Comparison of ENCODE assay signal across 22 cellular contexts in the genomic region with DNA sequence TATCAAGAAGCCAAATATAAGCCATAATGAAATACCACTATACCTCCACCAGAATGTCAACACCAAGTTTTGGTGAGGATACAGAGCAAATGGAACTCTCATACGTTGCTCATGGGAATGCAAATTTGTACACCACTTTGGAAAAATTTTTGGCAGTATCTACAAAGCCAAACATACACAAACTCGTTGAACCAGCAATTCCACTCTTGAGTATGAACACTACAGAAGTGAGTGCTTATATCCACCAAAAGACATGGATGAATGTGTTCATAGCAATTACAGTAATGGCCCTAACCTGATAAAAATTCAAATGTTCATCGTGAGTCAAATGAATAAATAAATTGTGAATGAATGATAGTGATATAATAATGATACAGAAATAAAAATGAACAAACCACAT. TPM values are rescaled to one million over a fixed set of nuclear protein-coding genes. Genes with fewer than 3 reads are reported as not detected.
DNase-seq lines count a peak whose midpoint lies in the region; ATAC-seq and TF ChIP-seq lines count a peak whose summit lies in the region.
"Had no signal": no experiment of that assay in that cellular context is flagged by ENCODE, and none has a peak within 500 bp of the region (broad histone marks: within the 10 kb centered on the region; RNA-seq: fewer than 3 reads in every experiment).

No MANE protein-coding gene starts in this region.

- H3K27ac ChIP-seq in PC-3 (ENCODE audit: low read length) = 0 out of 2 replicates have a peak overlapping the region, but pooled peaks have one; percentile 9
- H3K27ac ChIP-seq in lung (ENCODE audit: low read depth in 1 of 2, low read length in 1 of 2) = no peak overlapping the region
- H3K27ac ChIP-seq: BLaER1, HL-60, SJSA1 had no signal

- no peak overlapping the region for H3K9ac ChIP-seq in PC-3 (ENCODE audit: low read length)
- H3K9ac ChIP-seq: BLaER1 had no signal

- H3K36me3 Mint-ChIP-seq in T-helper 2 cell treated with Interferon-gamma antibody and Interleukin-4, amounts not matched to agents 5 μg/mL and 100 μg/mL, for 36 hours (ENCODE audit: low read depth) = no peaks in the 10 kb centered on the region

- ATAC-seq in PC-3 (peak; percentile 74), lung (ENCODE audit: insufficient read depth, low FRiP score) (peak; percentile 27)

- H2AFZ ChIP-seq in PC-3 (ENCODE audit: low read length) = no peak overlapping the region

- H3K36me3 ChIP-seq in PC-3 (ENCODE audit: low read depth, low read length) (no peaks in the 10 kb centered on the region), lung (ENCODE audit: control insufficient read depth in 2 of 2, insufficient read depth in 2 of 2, low read length in 2 of 2) (no peaks in the 10 kb centered on the region)
- H3K36me3 ChIP-seq: SJSA1 had no signal

- no peaks in the 10 kb centered on the region for H4K20me1 ChIP-seq in PC-3 (ENCODE audit: low read length)
- H4K20me1 ChIP-seq: BLaER1 had no signal

- no TSS peak for BruUV-seq in PC-3 (replicated peaks; lab: Mats Ljungman, UMichigan)

- 0 out of 2 replicates have a peak overlapping the region, but pooled peaks have one; percentile 0 for H3K4me2 ChIP-seq in PC-3 (ENCODE audit: low read length)
- H3K4me2 ChIP-seq: BLaER1 had no signal

- CTCF ChIA-PET in PC-3 (lab: Charles Lee) = no interaction called here

- no peak overlapping the region for H3K4me3 Mint-ChIP-seq in T-helper 2 cell treated with Interferon-gamma antibody and Interleukin-4, amounts not matched to agents 5 μg/mL and 100 μg/mL, for 36 hours

- H3K27ac Mint-ChIP-seq in T-helper 2 cell treated with Interferon-gamma antibody and Interleukin-4, amounts not matched to agents 5 μg/mL and 100 μg/mL, for 36 hours = no peak overlapping the region
- H3K27ac Mint-ChIP-seq: CD4-positive, CD25-positive, alpha-beta regulatory T cell had no signal

- intact Hi-C loops in PC-3 (cut with micrococcal nuclease) = no loop called here

- H3K4me1 ChIP-seq in PC-3 (ENCODE audit: insufficient read depth, low read length) (peaks cover 16% of the 10 kb centered on the region), lung (ENCODE audit: control insufficient read depth in 2 of 2, insufficient read depth in 2 of 2, low read length in 2 of 2) (no peaks in the 10 kb centered on the region)
- H3K4me1 ChIP-seq: BLaER1, SJSA1 had no signal

- no peaks in the 10 kb centered on the region for H3K79me2 ChIP-seq in PC-3 (ENCODE audit: low read length)

- no peaks in the 10 kb centered on the region for H3K9me3 ChIP-seq in PC-3 (ENCODE audit: low read length)
- H3K9me3 ChIP-seq in lung (ENCODE audit: control insufficient read depth in 2 of 2, insufficient read depth in 1 of 2, low read length in 1 of 2) = no peaks in the 10 kb centered on the region
- H3K9me3 ChIP-seq: SJSA1 had no signal

- H3K27me3 Mint-ChIP-seq in T-helper 2 cell treated with Interferon-gamma antibody and Interleukin-4, amounts not matched to agents 5 μg/mL and 100 μg/mL, for 36 hours (ENCODE audit: low read depth) = no peaks in the 10 kb centered on the region
- H3K27me3 Mint-ChIP-seq: CD4-positive, CD25-positive, alpha-beta regulatory T cell had no signal

- DNase-seq in DMS53 (lab: John Stamatoyannopoulos, UW) = peak; percentile 75
- peak; percentile 78 for DNase-seq in LNCaP clone FGC (ENCODE audit: low read depth)
- peak; percentile 92 for DNase-seq in PC-3
- no peak for DNase-seq in lung (ENCODE audit: low spot score)
- DNase-seq in T-helper 2 cell treated with Interferon-gamma antibody and Interleukin-4, amounts not matched to agents 5 μg/mL and 100 μg/mL, for 36 hours (ENCODE audit: low spot score) = no peak
- DNase-seq in NCI-H187 (lab: John Stamatoyannopoulos, UW) = no peak
- DNase-seq in occipital lobe (lab: John Stamatoyannopoulos, UW) = no peak
- DNase-seq: CD4-positive, CD25-positive, alpha-beta regulatory T cell; GF-D8; HCEC 1CT; NCI-H2081 treated with DMSO at 0.1 percent for 48 hours; NCI-H446; NCI-H524 treated with DMSO at 0.1 percent for 48 hours; Right ventricle myocardium superior; RPMI8226 had no signal

- H3K27me3 ChIP-seq in PC-3 (ENCODE audit: low read length) (no peaks in the 10 kb centered on the region), lung (ENCODE audit: control insufficient read depth, insufficient read depth) (no peaks in the 10 kb centered on the region)
- H3K27me3 ChIP-seq: BLaER1, SJSA1 had no signal

- POLR2A ChIA-PET in PC-3 (lab: Charles Lee; ENCODE audit: unreplicated experiment) = no interaction called here

- no peak for TF ChIP-seq CTCF in LNCaP clone FGC (IDR thresholded peaks at IDR 0.05; ENCODE audit: control insufficient read depth, extremely low read depth, insufficient read depth)
- no peak for TF ChIP-seq CTCF in PC-3 (conservative IDR thresholded peaks at IDR 0.05; ENCODE audit: low read depth, low read length)
- no peak for TF ChIP-seq CTCF in lung (IDR thresholded peaks at IDR 0.05; ENCODE audit: control extremely low read depth, extremely low read depth)

- H3K4me1 Mint-ChIP-seq in T-helper 2 cell treated with Interferon-gamma antibody and Interleukin-4, amounts not matched to agents 5 μg/mL and 100 μg/mL, for 36 hours (ENCODE audit: low read depth) = peaks cover 2% of the 10 kb centered on the region
- H3K4me1 Mint-ChIP-seq: CD4-positive, CD25-positive, alpha-beta regulatory T cell had no signal

- H3K9me3 Mint-ChIP-seq in T-helper 2 cell treated with Interferon-gamma antibody and Interleukin-4, amounts not matched to agents 5 μg/mL and 100 μg/mL, for 36 hours = no peaks in the 10 kb centered on the region

- 70 to 71% methylated on average over 3 of the region's 3 CpGs for WGBS in lung, 2 donors

- H3K4me3 ChIP-seq in LNCaP clone FGC (ENCODE audit: low read depth, low read length) (no peak overlapping the region), PC-3 (ENCODE audit: low read length) (no peak overlapping the region), lung (no peak overlapping the region)
- H3K4me3 ChIP-seq: BLaER1, SJSA1 had no signal

- no peaks in the 10 kb centered on the region for H3K9me2 ChIP-seq in PC-3 (replicated peaks; ENCODE audit: low read length)

- H3F3A ChIP-seq in PC-3 (ENCODE audit: low read length, unreplicated experiment) = no peaks in the 10 kb centered on the region

RNA-seq across cellular contexts. Expression of gene C12orf71, which starts 24.8 kb away (rescaled TPM):
- total RNA-seq in PC-3 (2014; rRNA removed) (not detected in 2 replicates), lung (not detected), occipital lobe (not detected)
- not detected for polyA plus RNA-seq in lung
- total RNA-seq: A172; CD4-positive, CD25-positive, alpha-beta regulatory T cell; H1; HT-29; Right ventricle myocardium superior; SJSA1 had no signal
- polyA plus RNA-seq: AG04450; CD4-positive, CD25-positive, alpha-beta regulatory T cell; H1 had no signal

RNA-seq across cellular contexts. Expression of gene MED21, which starts 35.2 kb away (rescaled TPM):
- total RNA-seq in PC-3 (2014; rRNA removed) (41.8 and 59.8 TPM in 2 replicates), lung (100 to 1,000 TPM in 1 of 2 donors, 10 to 100 TPM in 1; 43.9 to 133 TPM), occipital lobe (151 TPM)
- polyA plus RNA-seq in lung = 10 to 100 TPM; 23.4 to 39.1 TPM

RNA-seq across cellular contexts. Expression of gene TM7SF3, which starts 43.4 kb away (rescaled TPM):
- 109 and 114 TPM in 2 replicates for total RNA-seq in PC-3 (2014; rRNA removed)
- total RNA-seq in lung = 10 to 100 TPM; 54.9 to 60.4 TPM
- polyA plus RNA-seq in lung = 10 to 100 TPM; 28.4 to 36.7 TPM
- 75.8 TPM for total RNA-seq in occipital lobe

Comparison
In these comparisons a context has a peak if more than half of its experiments do, and no peak if none do; other contexts are left out.
1. DNase-seq: peak in DMS53 (single experiment), LNCaP clone FGC (single experiment) and PC-3 (single experiment); none in lung (single experiment), T-helper 2 cell treated with Interferon-gamma antibody and Interleukin-4, amounts not matched to agents 5 μg/mL and 100 μg/mL, for 36 hours (single experiment), NCI-H187 (0 of 2) and occipital lobe (single experiment).